In the genomic region with DNA sequence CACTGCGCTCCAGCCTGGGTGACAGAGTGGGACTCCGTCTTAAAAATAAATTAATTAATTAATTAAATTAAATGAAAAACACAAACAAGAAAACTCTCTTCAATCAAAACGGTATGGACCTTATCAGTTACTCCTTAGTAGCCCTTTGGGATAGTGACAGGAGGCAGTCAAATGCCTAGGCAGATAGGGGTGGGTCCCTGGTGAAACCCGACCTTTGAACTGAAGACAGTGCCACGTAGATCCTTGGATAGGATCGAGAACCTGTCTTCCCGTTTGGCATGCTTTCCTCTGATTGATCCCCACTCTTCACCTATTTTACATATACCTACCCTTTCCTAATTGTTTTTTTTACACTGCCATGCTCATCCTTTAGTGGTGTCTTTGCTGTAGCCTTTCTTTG, we compare ENCODE assay signal across 8 cellular contexts.
"Had no signal": no experiment of that assay in that cellular context is flagged by ENCODE, and none has a peak within 500 bp of the region (broad histone marks: within the 10 kb centered on the region; RNA-seq: fewer than 3 reads in every experiment).

No MANE protein-coding gene starts in this region.

- H3K27ac Mint-ChIP-seq: HFFc6 had no signal

- H2AFZ ChIP-seq: GM23248 had no signal

- H3K4me3 ChIP-seq: GM23248, HAP-1, K562 had no signal

- ATAC-seq: HCT116, K562 had no signal

- H3K9me3 Mint-ChIP-seq: HFFc6 had no signal

- H3K36me3 ChIP-seq: HAP-1 had no signal

- DNase-seq: GM23248, HFFc6, IMR-90, KG1 had no signal

- H3K27ac ChIP-seq: GM23248, HL-60 had no signal

- H3K4me3 Mint-ChIP-seq: HFFc6 had no signal

- H3K9ac ChIP-seq: GM23248 had no signal

- H3K9me3 ChIP-seq: HAP-1 had no signal
